ENCODE assay signal across 8 cellular contexts in the genomic region with DNA sequence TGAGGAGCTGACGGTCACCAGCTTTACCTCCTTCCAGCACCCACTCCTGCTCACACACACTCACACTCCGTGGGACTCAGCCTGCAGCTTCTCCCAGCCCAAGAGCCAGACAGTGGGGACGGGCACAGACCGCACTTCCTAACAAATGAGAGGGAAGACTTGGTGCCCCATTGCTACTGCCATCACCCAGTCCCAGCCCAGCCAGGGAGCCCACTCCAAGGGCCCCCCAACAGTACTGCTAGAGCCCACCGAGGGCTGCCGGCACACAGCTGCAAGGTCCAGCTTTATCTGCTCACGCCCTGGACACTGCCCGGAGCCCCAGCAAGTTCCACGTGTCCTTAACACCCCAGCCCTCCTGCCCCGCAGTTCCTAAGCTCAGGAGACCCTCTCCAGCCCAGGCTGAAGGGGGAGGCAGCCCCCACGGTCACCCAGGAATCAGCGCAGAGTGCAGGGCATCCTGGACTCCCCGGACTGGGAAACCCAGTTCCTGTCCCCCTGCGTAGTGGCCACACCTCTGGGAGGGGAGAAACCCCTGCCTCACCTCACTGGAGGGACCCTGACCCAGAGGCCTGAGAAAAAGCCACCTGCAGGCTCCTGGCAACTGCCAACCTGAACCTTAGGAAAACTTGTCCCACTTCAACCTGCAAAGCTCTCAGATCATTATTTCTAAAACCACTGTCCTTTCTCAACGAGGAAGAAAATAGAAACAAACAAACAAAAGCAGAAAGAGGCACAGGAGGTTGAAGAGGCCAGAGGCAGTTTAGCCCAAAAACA. TPM values are rescaled to one million over a fixed set of nuclear protein-coding genes. Genes with fewer than 3 reads are reported as not detected.
DNase-seq lines count a peak whose midpoint lies in the region; ATAC-seq, FAIRE-seq and TF ChIP-seq lines count a peak whose summit lies in the region.
"Not testable (repeated sequence)": the region's sequence is repeated elsewhere in the genome, so short reads cannot be mapped to it uniquely, and the experiment has no call there.

No MANE protein-coding gene starts in this region.

- not testable (repeated sequence) for H3K9me1 ChIP-seq in endothelial cell of umbilical vein (replicated peaks; ENCODE audit: control insufficient read depth, extremely low read depth, insufficient read depth, low read length)

- H3K9me3 ChIP-seq in BLaER1 treated with 17β-estradiol and CSF1 and Interleukin-3, amounts not matched to agents 10 nM and 100 nM (replicated peaks in 1 of 11); HUES64 (ENCODE audit: insufficient read depth, low read depth, low read length); T-helper 17 cell (ENCODE audit: control insufficient read depth, low read length, poor library complexity, severe bottlenecking); adrenal gland (replicated peaks in 1 of 3); endothelial cell of umbilical vein (replicated peaks; ENCODE audit: control insufficient read depth, insufficient read depth, low read length); kidney (ENCODE audit: control insufficient read depth in 1 of 2, low read length in 2 of 2); osteoblast (ENCODE audit: low read depth, low read length); testis: not testable (repeated sequence)

- peak overlapping the region; percentile 84 to 99 (median 96) for H3K4me2 ChIP-seq in BLaER1 treated with 17β-estradiol and CSF1 and Interleukin-3, amounts not matched to agents 10 nM and 100 nM
- H3K4me2 ChIP-seq in endothelial cell of umbilical vein (ENCODE audit: insufficient read depth, low read length), result peak overlapping the region; percentile 67
- peak overlapping the region; percentile 87 for H3K4me2 ChIP-seq in osteoblast (ENCODE audit: insufficient read depth, low read length)

- not testable (repeated sequence) for TF ChIP-seq POLR2A in adrenal gland (IDR thresholded peaks at IDR 0.05); endothelial cell of umbilical vein (IDR thresholded peaks at IDR 0.05; ENCODE audit: low read depth, low read length); testis (IDR thresholded peaks at IDR 0.05)

- H3K36me3 Mint-ChIP-seq in T-helper 17 cell (ENCODE audit: low read depth), result not testable (repeated sequence)

- CTCF ChIA-PET in endothelial cell of umbilical vein (lab: Charles Lee), result not testable (repeated sequence)

- not testable (repeated sequence) for TF ChIP-seq CTCF in adrenal gland (IDR thresholded peaks at IDR 0.05); endothelial cell of umbilical vein (IDR thresholded peaks at IDR 0.05; ENCODE audit: extremely low read depth in 1 of 2, insufficient read depth in 1 of 2, low read depth in 1 of 2, low read length in 2 of 2); kidney (IDR thresholded peaks at IDR 0.05; ENCODE audit: borderline replicate concordance, extremely low read depth, insufficient read depth); osteoblast (IDR thresholded peaks at IDR 0.05; ENCODE audit: extremely low read depth, low read depth, low read length); testis (IDR thresholded peaks at IDR 0.05)

- FAIRE-seq in endothelial cell of umbilical vein (lab: Jason Lieb, UNC); kidney (lab: Jason Lieb, UNC): not testable (repeated sequence)

- H3K27me3 ChIP-seq in BLaER1 treated with 17β-estradiol and CSF1 and Interleukin-3, amounts not matched to agents 10 nM and 100 nM; adrenal gland; endothelial cell of umbilical vein (ENCODE audit: control insufficient read depth in 2 of 2, insufficient read depth in 2 of 2, low read length in 2 of 2); osteoblast (ENCODE audit: insufficient read depth, low read length); testis: not testable (repeated sequence)
- H3K27me3 ChIP-seq in HUES64 (ENCODE audit: insufficient read depth, low read length), result peaks cover 17% of the 10 kb centered on the region

- dilution Hi-C loops in endothelial cell of umbilical vein (cut with MboI; ENCODE audit: extremely low pct_ligation_motif_present, low sequenced_read_pairs), result not testable (repeated sequence)

- H3K27ac ChIP-seq in BLaER1 treated with 17β-estradiol and CSF1 and Interleukin-3, amounts not matched to agents 10 nM and 100 nM, result peak overlapping the region in 7 of 11 experiments; percentile 75 to 84 (median 82); a peak in 12 of 22 replicates
- H3K27ac ChIP-seq in HUES64 (ENCODE audit: low read depth, low read length); adrenal gland; endothelial cell of umbilical vein (ENCODE audit: insufficient read depth, low read depth, low read length); kidney (ENCODE audit: low read depth in 2 of 2, low read length in 2 of 2); osteoblast (ENCODE audit: low read depth, low read length); testis: not testable (repeated sequence)

- H3K4me3 ChIP-seq in BLaER1 treated with 17β-estradiol and CSF1 and Interleukin-3, amounts not matched to agents 10 nM and 100 nM, result peak overlapping the region; percentile 85 to 99 (median 95)
- H3K4me3 ChIP-seq in HUES64 (ENCODE audit: low read length) (peak overlapping the region; percentile 84), adrenal gland (peak overlapping the region in 3 of 4 donors; percentile 21 to 97 (median 48)), endothelial cell of umbilical vein (replicated peaks in 1 of 3; ENCODE audit: insufficient read depth in 1 of 3, low read depth in 1 of 3, low read length in 3 of 3) (peak overlapping the region in 1 of 3 experiments; percentile 81), kidney (ENCODE audit: low read length in 2 of 2) (peak overlapping the region; percentile 56 to 79), osteoblast (ENCODE audit: insufficient read depth, low read length) (peak overlapping the region; percentile 82), testis (peak overlapping the region; percentile 84 to 90)

- not testable (repeated sequence) for H3K79me2 ChIP-seq in endothelial cell of umbilical vein (ENCODE audit: control insufficient read depth, insufficient read depth, low read length)
- H3K79me2 ChIP-seq in osteoblast (ENCODE audit: insufficient read depth, low read length), result peaks cover 21% of the 10 kb centered on the region

- not testable (repeated sequence) for H3K27me3 Mint-ChIP-seq in T-helper 17 cell

- POLR2A ChIA-PET in endothelial cell of umbilical vein (lab: Charles Lee), result not testable (repeated sequence)

- H2AFZ ChIP-seq in endothelial cell of umbilical vein (ENCODE audit: low read depth, low read length) (peak overlapping the region; percentile 93), osteoblast (ENCODE audit: low read length) (peak overlapping the region; percentile 82)

- not testable (repeated sequence) for DNase-seq in T-helper 17 cell; adrenal gland; endothelial cell of umbilical vein (ENCODE audit: low read depth, low spot score); osteoblast (ENCODE audit: insufficient read length, low spot score, missing footprints); testis
- peak; percentile 73 for DNase-seq in kidney

- H3K36me3 ChIP-seq in BLaER1 treated with 17β-estradiol and CSF1 and Interleukin-3, amounts not matched to agents 10 nM and 100 nM; HUES64 (ENCODE audit: insufficient read depth, low read length); adrenal gland (replicated peaks in 1 of 2); endothelial cell of umbilical vein (ENCODE audit: control insufficient read depth in 2 of 2, extremely low read depth in 1 of 2, insufficient read depth in 2 of 2, low read length in 2 of 2); kidney (ENCODE audit: control insufficient read depth in 1 of 2, insufficient read depth in 2 of 2, low read length in 2 of 2); osteoblast (ENCODE audit: insufficient read depth, low read length); testis (ENCODE audit: low read depth, missing control alignments): not testable (repeated sequence)

- H3K4me1 Mint-ChIP-seq in T-helper 17 cell, result peaks cover 40% of the 10 kb centered on the region

- not testable (repeated sequence) for BruUV-seq in endothelial cell of umbilical vein (replicated peaks; lab: Mats Ljungman, UMichigan)

- peaks cover 0 to 59% (median 26%) of the 10 kb centered on the region in 11 experiments; a peak in 12 of 22 replicates for H4K20me1 ChIP-seq in BLaER1 treated with 17β-estradiol and CSF1 and Interleukin-3, amounts not matched to agents 10 nM and 100 nM
- not testable (repeated sequence) for H4K20me1 ChIP-seq in endothelial cell of umbilical vein (replicated peaks; ENCODE audit: control insufficient read depth, extremely low read depth, insufficient read depth, low read length); osteoblast (ENCODE audit: insufficient read depth, low read length)

- H3K9ac ChIP-seq in BLaER1 treated with 17β-estradiol and CSF1 and Interleukin-3, amounts not matched to agents 10 nM and 100 nM, result peak overlapping the region; percentile 80 to 93 (median 86)
- H3K9ac ChIP-seq in HUES64 (ENCODE audit: low read depth, low read length) (peak overlapping the region; percentile 81; the same call in 1 of the 2 replicates), kidney (ENCODE audit: low read length in 2 of 2) (peak overlapping the region in 1 of 2 donors; percentile 69)
- not testable (repeated sequence) for H3K9ac ChIP-seq in endothelial cell of umbilical vein (replicated peaks; ENCODE audit: extremely low read depth, insufficient read depth, low read length)

- not testable (repeated sequence) for H3K27ac Mint-ChIP-seq in T-helper 17 cell

- H3K4me1 ChIP-seq in BLaER1 treated with 17β-estradiol and CSF1 and Interleukin-3, amounts not matched to agents 10 nM and 100 nM, result peaks cover 13 to 22% (median 17%) of the 10 kb centered on the region in 10 experiments; a peak in 17 of 20 replicates
- not testable (repeated sequence) for H3K4me1 ChIP-seq in HUES64 (ENCODE audit: insufficient read depth, low read length); endothelial cell of umbilical vein (ENCODE audit: control insufficient read depth, extremely low read depth, insufficient read depth, low read length); kidney (ENCODE audit: control insufficient read depth in 1 of 2, insufficient read depth in 1 of 2, low read depth in 1 of 2, low read length in 2 of 2); osteoblast (ENCODE audit: insufficient read depth, low read length)
- H3K4me1 ChIP-seq in adrenal gland (replicated peaks in 1 of 2) (peaks cover 13 to 15% of the 10 kb centered on the region in 2 donors), testis (peaks cover 12% of the 10 kb centered on the region)

- intact Hi-C loops in adrenal gland (cut with DNase I) (loop anchor here in 1 of 2 donors (10.0 kb wide), 2 partner anchors 77 to 237 kb away; partner anchors contain the start of genes NOP10 and NUTM1), endothelial cell of umbilical vein (cut with micrococcal nuclease) (loop anchor here (2.0 kb wide), 1 partner anchor 67 kb away; no protein-coding TSS in a partner anchor)
- intact Hi-C loops in kidney (cut with DNase I); testis (cut with DNase I; ENCODE audit: low total_unique reads): not testable (repeated sequence)

- 84% methylated on average over 13 of the region's 15 CpGs for WGBS in HUES64
- 72 to 85% (median 74%) methylated on average over 5 to 14 of the region's 15 CpGs for WGBS in adrenal gland, 4 donors
- WGBS in testis, 2 donors, result 59 to 66% methylated on average over 8 to 15 of the region's 15 CpGs

- peak overlapping the region; percentile 91 for H3K4me3 Mint-ChIP-seq in T-helper 17 cell

- not testable (repeated sequence) for ATAC-seq in T-helper 17 cell

RNA-seq across cellular contexts. Expression of gene GOLGA8B, which starts 1.6 kb away (rescaled TPM):
- 21.0 TPM for polyA plus RNA-seq in HUES64 (2013, experiment 1 of 2)
- polyA plus RNA-seq in HUES64 (2013, experiment 2 of 2), result 24.7 TPM
- total RNA-seq in T-helper 17 cell (100 to 1,000 TPM; 428 to 475 TPM), adrenal gland (100 to 1,000 TPM in 1 of 8 donors, 10 to 100 TPM in 7; 11.4 to 133 (median 61.1) TPM), endothelial cell of umbilical vein (36.0 and 45.0 TPM in 2 replicates), kidney (125 TPM), osteoblast (35.9 and 57.2 TPM in 2 replicates), testis (100 to 1,000 TPM; 364 to 370 TPM)
- polyA plus RNA-seq in adrenal gland (100 to 1,000 TPM in 2 of 3 donors, 10 to 100 TPM in 1; 22.8 to 250 (median 183) TPM), endothelial cell of umbilical vein (22.1 and 30.9 TPM in 2 replicates), kidney (ENCODE audit: insufficient read depth, low read depth, low replicate concordance) (21.4 TPM), testis (ENCODE audit: insufficient read depth, low read depth, low replicate concordance) (50.5 TPM)
- 3.7 and 9.3 TPM in 2 replicates for polyA plus RNA-seq in endothelial cell of umbilical vein (2011; cell fraction: cytosol; rRNA removed)
- polyA plus RNA-seq in endothelial cell of umbilical vein (2011; cell fraction: nucleus; rRNA removed), result 399 and 417 TPM in 2 replicates
- polyA plus RNA-seq in endothelial cell of umbilical vein (2012), result 21.3 and 31.3 TPM in 2 replicates
- polyA minus RNA-seq in endothelial cell of umbilical vein, result 17.5 and 21.5 TPM in 2 replicates
- 9.1 TPM for polyA minus RNA-seq in endothelial cell of umbilical vein (2011; cell fraction: cytosol; rRNA and poly(A)+ RNA removed)
- 39.6 and 47.2 TPM in 2 replicates for polyA minus RNA-seq in endothelial cell of umbilical vein (2011; cell fraction: nucleus; rRNA and poly(A)+ RNA removed)
